ENCODE assay signal across 21 cellular contexts in genomic region chr10:7243139-7243538, GRCh38.
"Had no signal": no experiment of that assay in that cellular context is flagged by ENCODE, and none has a peak within 500 bp of the region (broad histone marks: within the 10 kb centered on the region; RNA-seq: fewer than 3 reads in every experiment).

No MANE protein-coding gene starts in this region.

- H3K4me3 ChIP-seq: gastroesophageal sphincter, hepatocyte, thoracic aorta, upper lobe of left lung had no signal

- H3K9me3 ChIP-seq: gastroesophageal sphincter, thoracic aorta, upper lobe of left lung had no signal

- H3K9me3 Mint-ChIP-seq: activated T-cell treated with anti-CD3 and anti-CD28 coated beads, Interleukin-2, amount 50 U/mL, for 4 hours; mesothelial cell of epicardium; nephron had no signal

- H3K27me3 ChIP-seq: brain microvascular endothelial cell, gastroesophageal sphincter, hepatocyte, upper lobe of left lung had no signal

- ATAC-seq: activated T-cell treated with anti-CD3 and anti-CD28 coated beads, Interleukin-2, amount 50 U/mL, for 4 hours; gastroesophageal sphincter; left cardiac atrium; left ventricle myocardium superior; right cardiac atrium; stimulated activated naive CD8-positive, alpha-beta T cell treated with anti-CD3 and anti-CD28 coated beads, Interleukin-15, Interleukin-2, amounts not matched to agents 100 U/mL and 50 U/mL, for 24 hours had no signal

- H3K36me3 ChIP-seq: brain microvascular endothelial cell, thoracic aorta had no signal

- H3K4me1 Mint-ChIP-seq: mesothelial cell of epicardium had no signal

- H3K27me3 Mint-ChIP-seq: activated CD4-positive, alpha-beta T cell treated with anti-CD3 and anti-CD28 coated beads for 36 hours; activated naive CD8-positive, alpha-beta T cell had no signal

- H3K27ac Mint-ChIP-seq: activated T-helper 2 cell treated with anti-CD3 and anti-CD28 coated beads, Interferon-gamma antibody, Interleukin-2, Interleukin-4, amounts not matched to agents 10 μg/mL and 5 μg/mL and 100 μg/mL, durations not matched to agents 14 hours and 24 hours and 36 hours; mesothelial cell of epicardium; nephron had no signal

- DNase-seq: activated CD4-positive, alpha-beta T cell treated with anti-CD3 and anti-CD28 coated beads for 36 hours; activated CD4-positive, alpha-beta T cell treated with anti-CD3 and anti-CD28 coated beads, Interleukin-2, amount 50 U/mL, for 48 hours; activated CD4-positive, CD25-positive, alpha-beta regulatory T cell; activated CD8-positive, alpha-beta memory T cell treated with anti-CD3 and anti-CD28 coated beads, Interleukin-2, amount 50 U/mL, for 48 hours; activated T-cell treated with anti-CD3 and anti-CD28 coated beads, Interleukin-2, amount 50 U/mL, for 4 hours; amniotic stem cell; brain microvascular endothelial cell; cortex of kidney; left cardiac atrium; left ventricle myocardium superior; posterior cingulate gyrus; right cardiac atrium; stimulated activated naive CD8-positive, alpha-beta T cell treated with anti-CD3 and anti-CD28 coated beads, Interleukin-15, Interleukin-2, amounts not matched to agents 100 U/mL and 50 U/mL, for 24 hours; upper lobe of left lung had no signal

- H3K4me1 ChIP-seq: gastroesophageal sphincter had no signal

- H3K27ac ChIP-seq: brain microvascular endothelial cell, gastroesophageal sphincter, hepatocyte, thoracic aorta, upper lobe of left lung had no signal

- H3K4me3 Mint-ChIP-seq: activated CD4-positive, alpha-beta T cell treated with anti-CD3 and anti-CD28 coated beads for 36 hours; activated T-cell treated with anti-CD3 and anti-CD28 coated beads, Interleukin-2, amount 50 U/mL, for 4 hours; mesothelial cell of epicardium; nephron had no signal
